ENCODE assay signal across 12 cellular contexts in the genomic region with DNA sequence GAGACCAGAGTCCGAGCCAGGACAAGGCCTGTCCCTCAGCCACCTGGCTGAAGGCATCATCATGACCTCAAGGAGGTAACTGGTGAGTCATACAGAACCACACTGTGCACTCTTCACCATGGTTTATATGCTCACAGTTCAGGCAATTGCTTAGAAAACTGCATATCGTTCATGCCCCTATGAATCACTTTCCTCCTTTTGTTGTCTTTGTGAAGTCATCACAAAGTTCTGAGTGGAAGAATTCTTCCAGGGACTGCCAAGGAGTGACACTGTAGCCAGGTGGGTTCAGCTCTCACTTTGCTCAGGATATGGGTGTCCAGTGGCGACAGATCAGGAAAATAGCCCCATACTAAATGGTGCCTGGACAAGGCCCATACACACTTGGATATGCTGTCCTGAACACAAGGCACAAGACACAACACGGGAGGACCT.
A peak's percentile ranks its signal among the peaks of the same experiment; 100 is the strongest.
DNase-seq lines count a peak whose midpoint lies in the region; ATAC-seq and TF ChIP-seq lines count a peak whose summit lies in the region.
"Had no signal": no experiment of that assay in that cellular context is flagged by ENCODE, and none has a peak within 500 bp of the region (broad histone marks: within the 10 kb centered on the region; RNA-seq: fewer than 3 reads in every experiment).

No MANE protein-coding gene starts in this region.

- no peaks in the 10 kb centered on the region for H3K36me3 ChIP-seq in ovary

- no peak overlapping the region for H3K4me3 Mint-ChIP-seq in natural killer cell treated with Interleukin-12 subunit alpha and Interleukin-12 subunit beta and Interleukin-15 and Interleukin-18, amount 100 ng/mL, for 72 hours

- no peaks in the 10 kb centered on the region for H3K27me3 ChIP-seq in ovary

- WGBS in ovary, 3 donors, result 61 to 65% (median 63%) methylated on average over 4 of the region's 4 CpGs

- peaks cover 18 to 22% of the 10 kb centered on the region in 2 donors for H3K4me1 Mint-ChIP-seq in natural killer cell treated with Interleukin-12 subunit alpha and Interleukin-12 subunit beta and Interleukin-15 and Interleukin-18, amount 100 ng/mL, for 72 hours (ENCODE audit: low read depth in 2 of 2)

- no peak overlapping the region for H3K27ac Mint-ChIP-seq in natural killer cell treated with Interleukin-12 subunit alpha and Interleukin-12 subunit beta and Interleukin-15 and Interleukin-18, amount 100 ng/mL, for 72 hours

- no peaks in the 10 kb centered on the region for H3K4me1 ChIP-seq in ovary (ENCODE audit: insufficient read depth)

- H3K27me3 Mint-ChIP-seq in natural killer cell treated with Interleukin-12 subunit alpha and Interleukin-12 subunit beta and Interleukin-15 and Interleukin-18, amount 100 ng/mL, for 72 hours, result peaks cover 6 to 12% of the 10 kb centered on the region in 2 donors

- intact Hi-C loops in ovary (cut with DNase I), result no loop called here

- no peaks in the 10 kb centered on the region for H3K36me3 Mint-ChIP-seq in natural killer cell treated with Interleukin-12 subunit alpha and Interleukin-12 subunit beta and Interleukin-15 and Interleukin-18, amount 100 ng/mL, for 72 hours

- ATAC-seq in natural killer cell treated with Interleukin-12 subunit alpha and Interleukin-12 subunit beta and Interleukin-15 and Interleukin-18, amount 100 ng/mL, for 72 hours, result peak; percentile 69 to 79

- H3K9me3 ChIP-seq in ovary, result no peaks in the 10 kb centered on the region

- no peak for TF ChIP-seq CTCF in ovary (IDR thresholded peaks at IDR 0.05)

- no peak overlapping the region for H3K27ac ChIP-seq in ovary

- no peak for TF ChIP-seq EP300 in ovary (IDR thresholded peaks at IDR 0.05)

- no peak for TF ChIP-seq POLR2A in ovary (IDR thresholded peaks at IDR 0.05)

- H3K9me3 Mint-ChIP-seq in natural killer cell treated with Interleukin-12 subunit alpha and Interleukin-12 subunit beta and Interleukin-15 and Interleukin-18, amount 100 ng/mL, for 72 hours, result no peaks in the 10 kb centered on the region

- DNase-seq in GM03348 (ENCODE audit: low spot score) (peak; percentile 65), RKO (ENCODE audit: low spot score) (peak; percentile 8), dermis blood vessel endothelial cell (peak; percentile 97), C1 segment of cervical spinal cord (lab: John Stamatoyannopoulos, UW) (no peak), NCI-H187 (lab: John Stamatoyannopoulos, UW) (no peak), ovary (no peak), NAMALWA (ENCODE audit: low spot score) (no peak)
- no peak for DNase-seq in natural killer cell treated with Interleukin-12 subunit alpha and Interleukin-12 subunit beta and Interleukin-15 and Interleukin-18, amount 100 ng/mL, for 72 hours (ENCODE audit: low spot score)
- DNase-seq: H7, Kasumi-1, kidney, SHP77 had no signal

- H3K4me3 ChIP-seq in ovary, result no peak overlapping the region

Comparison
In these comparisons a context has a peak if more than half of its experiments do, and no peak if none do; other contexts are left out.
1. DNase-seq: peak in GM03348 (single experiment), RKO (single experiment) and dermis blood vessel endothelial cell (single experiment); none in natural killer cell treated with Interleukin-12 subunit alpha and Interleukin-12 subunit beta and Interleukin-15 and Interleukin-18, amount 100 ng/mL, for 72 hours (single experiment), C1 segment of cervical spinal cord (0 of 14), NCI-H187 (0 of 2), ovary (0 of 5) and NAMALWA (single experiment).